In the genomic region with DNA sequence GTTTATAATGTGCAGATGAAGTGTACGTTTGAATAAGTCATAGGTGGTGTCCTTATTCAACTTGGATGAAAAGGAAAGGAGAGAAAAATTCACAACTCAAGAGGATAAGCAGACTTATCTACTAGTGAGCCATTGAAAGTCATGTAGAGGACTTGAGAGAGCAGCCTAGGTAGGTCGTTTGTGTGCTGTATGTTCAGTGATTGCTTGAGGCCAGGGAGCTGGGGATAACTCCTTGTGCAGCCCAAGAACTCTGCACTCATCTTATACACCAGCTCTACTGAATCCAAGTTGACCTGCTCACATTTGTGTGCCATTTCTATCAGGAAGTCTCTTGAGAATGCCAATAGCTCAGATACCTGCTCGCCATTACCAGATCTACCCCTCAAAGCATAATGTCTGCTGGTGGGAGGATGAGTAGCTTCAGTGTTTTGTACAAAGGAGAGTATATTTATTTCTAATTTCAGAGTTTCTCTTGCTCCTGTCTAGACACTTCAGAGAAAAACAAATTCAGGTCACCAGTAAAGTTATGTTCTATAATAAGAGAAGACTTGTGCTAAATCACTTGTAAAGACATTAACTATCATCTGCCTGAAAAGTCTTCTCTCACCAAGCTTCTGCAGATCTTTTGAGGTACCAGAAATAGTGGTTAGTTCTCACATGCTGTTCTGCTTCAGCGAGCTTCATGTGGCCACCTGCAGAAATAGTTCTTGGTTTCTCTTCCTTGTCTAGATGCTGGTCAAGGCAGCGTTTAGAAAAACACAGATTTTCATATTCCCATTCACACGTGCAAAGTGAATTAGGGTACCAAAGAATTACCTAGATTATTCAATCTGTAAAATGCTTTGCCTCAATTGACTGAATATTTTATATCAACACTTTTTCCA, we compare ENCODE assay signal across 13 cellular contexts.
DNase-seq lines count a peak whose midpoint lies in the region; ATAC-seq and TF ChIP-seq lines count a peak whose summit lies in the region.
"Had no signal": no experiment of that assay in that cellular context is flagged by ENCODE, and none has a peak within 500 bp of the region (broad histone marks: within the 10 kb centered on the region; RNA-seq: fewer than 3 reads in every experiment).

No MANE protein-coding gene starts in this region.

- DNase-seq in activated CD4-positive, CD25-positive, alpha-beta regulatory T cell (lab: John Stamatoyannopoulos, UW): no peak
- no peak for DNase-seq in stimulated activated CD4-positive, alpha-beta T cell treated with anti-CD3 and anti-CD28 coated beads, Interleukin-2, amount 100 ng/mL, for 24 hours
- DNase-seq in midbrain (lab: John Stamatoyannopoulos, UW): no peak
- DNase-seq in activated CD4-positive, alpha-beta T cell treated with anti-CD3 and anti-CD28 coated beads, Interleukin-2, amount 50 U/mL, for 48 hours: no peak
- DNase-seq: activated CD8-positive, alpha-beta memory T cell treated with anti-CD3 and anti-CD28 coated beads for 24 hours; effector memory CD4-positive, alpha-beta T cell; NCI-H82; small intestine; thyroid gland had no signal

- ATAC-seq in GM19023 (IDR thresholded peaks at IDR 0.05; ENCODE audit: unreplicated experiment) (peak; percentile 94), HG02852 (IDR thresholded peaks at IDR 0.05; ENCODE audit: unreplicated experiment) (peak; percentile 95)

- H3K4me1 ChIP-seq in BLaER1 treated with 17β-estradiol and CSF1 and Interleukin-3, amounts not matched to agents 10 nM and 100 nM: peaks cover 28 to 53% (median 41%) of the 10 kb centered on the region in 10 experiments
- H3K4me1 ChIP-seq in OCI-LY3 (ENCODE audit: low read length): peaks cover 49% of the 10 kb centered on the region
- H3K4me1 ChIP-seq: thyroid gland had no signal

- H4K20me1 ChIP-seq in BLaER1 treated with 17β-estradiol and CSF1 and Interleukin-3, amounts not matched to agents 10 nM and 100 nM: no peaks in the 10 kb centered on the region; a peak in 1 of 22 replicates
- H4K20me1 ChIP-seq in OCI-LY3 (ENCODE audit: insufficient read depth, low read length): no peaks in the 10 kb centered on the region

- H3K79me2 ChIP-seq in OCI-LY3 (ENCODE audit: low read length): no peaks in the 10 kb centered on the region

- no peak overlapping the region for H2AFZ ChIP-seq in OCI-LY3 (ENCODE audit: low read depth, low read length)

- no peak overlapping the region for H3K9ac ChIP-seq in BLaER1 treated with 17β-estradiol and CSF1 and Interleukin-3, amounts not matched to agents 10 nM and 100 nM
- peak overlapping the region; percentile 43 for H3K9ac ChIP-seq in OCI-LY3 (ENCODE audit: low read length)

- TF ChIP-seq CTCF in OCI-LY3 (IDR thresholded peaks at IDR 0.05; ENCODE audit: low read depth, low read length): no peak

- peak overlapping the region; percentile 58 to 82 (median 70) for H3K4me2 ChIP-seq in BLaER1 treated with 17β-estradiol and CSF1 and Interleukin-3, amounts not matched to agents 10 nM and 100 nM
- peak overlapping the region; percentile 63 for H3K4me2 ChIP-seq in OCI-LY3 (ENCODE audit: low read length)

- no peaks in the 10 kb centered on the region for H3K27me3 ChIP-seq in BLaER1 treated with 17β-estradiol and CSF1 and Interleukin-3, amounts not matched to agents 10 nM and 100 nM
- H3K27me3 ChIP-seq in OCI-LY3 (ENCODE audit: low read depth, low read length): peaks cover 61% of the 10 kb centered on the region
- H3K27me3 ChIP-seq: thyroid gland had no signal

- H3K36me3 ChIP-seq in BLaER1 treated with 17β-estradiol and CSF1 and Interleukin-3, amounts not matched to agents 10 nM and 100 nM: peaks cover 0 to 16% (median 2%) of the 10 kb centered on the region in 11 experiments; a peak in 14 of 22 replicates
- no peaks in the 10 kb centered on the region for H3K36me3 ChIP-seq in OCI-LY3 (replicated peaks; ENCODE audit: low read depth, low read length)
- H3K36me3 ChIP-seq: thyroid gland had no signal

- H3K27ac ChIP-seq in BLaER1 treated with 17β-estradiol and CSF1 and Interleukin-3, amounts not matched to agents 10 nM and 100 nM: no peak overlapping the region
- peak overlapping the region; percentile 84 for H3K27ac ChIP-seq in OCI-LY3 (ENCODE audit: low read length)
- H3K27ac ChIP-seq: thyroid gland had no signal

- H3K4me3 ChIP-seq in BLaER1 treated with 17β-estradiol and CSF1 and Interleukin-3, amounts not matched to agents 10 nM and 100 nM: no peak overlapping the region
- peak overlapping the region; percentile 47 for H3K4me3 ChIP-seq in OCI-LY3 (ENCODE audit: low read length)
- H3K4me3 ChIP-seq: thyroid gland had no signal

- peaks cover 0 to 7% (median 0%) of the 10 kb centered on the region in 11 experiments; a peak in 2 of 22 replicates for H3K9me3 ChIP-seq in BLaER1 treated with 17β-estradiol and CSF1 and Interleukin-3, amounts not matched to agents 10 nM and 100 nM (replicated peaks in 1 of 11)
- H3K9me3 ChIP-seq in OCI-LY3 (ENCODE audit: insufficient read depth, low read length): no peaks in the 10 kb centered on the region
- H3K9me3 ChIP-seq: thyroid gland had no signal
